9 cellular contexts compared by ENCODE assay signal in genomic region chr1:171817511-171818265, GRCh38. TPM values are rescaled to one million over a fixed set of nuclear protein-coding genes. Genes with fewer than 3 reads are reported as not detected.
DNase-seq lines count a peak whose midpoint lies in the region; ATAC-seq and TF ChIP-seq lines count a peak whose summit lies in the region.
"Had no signal": no experiment of that assay in that cellular context is flagged by ENCODE, and none has a peak within 500 bp of the region (broad histone marks: within the 10 kb centered on the region; RNA-seq: fewer than 3 reads in every experiment).

No MANE protein-coding gene starts in this region.

- TF ChIP-seq CTCF in chondrocyte (IDR thresholded peaks at IDR 0.05) (no peak), thyroid gland (IDR thresholded peaks at IDR 0.05) (no peak)

- no peak overlapping the region for H3K4me3 Mint-ChIP-seq in chondrocyte (ENCODE audit: unreplicated experiment)
- H3K4me3 Mint-ChIP-seq: memory B cell had no signal

- no peak for TF ChIP-seq POLR2A in thyroid gland (IDR thresholded peaks at IDR 0.05)

- H3K27me3 ChIP-seq in thyroid gland, result no peaks in the 10 kb centered on the region

- H3K4me1 ChIP-seq in thyroid gland, result peaks cover 0 to 14% of the 10 kb centered on the region in 2 donors

- WGBS in thyroid gland, 2 donors, result 33 to 48% methylated on average over 3 of the region's 3 CpGs

- intact Hi-C loops in thyroid gland (cut with DNase I), result no loop called here

- no peaks in the 10 kb centered on the region for H3K36me3 Mint-ChIP-seq in chondrocyte (ENCODE audit: low read depth)

- DNase-seq in SHP77 (lab: John Stamatoyannopoulos, UW), result peak; percentile 35 to 70
- DNase-seq in chondrocyte (ENCODE audit: low spot score), result no peak
- DNase-seq in pons (ENCODE audit: low spot score), result peak; percentile 83
- DNase-seq in NCI-H187 (lab: John Stamatoyannopoulos, UW), result no peak
- no peak for DNase-seq in thyroid gland
- DNase-seq in GM19240 (ENCODE audit: insufficient read length, low spot score), result no peak

- H3K36me3 ChIP-seq in thyroid gland, result no peaks in the 10 kb centered on the region

- H3K27me3 Mint-ChIP-seq in chondrocyte (ENCODE audit: low read depth), result no peaks in the 10 kb centered on the region
- H3K27me3 Mint-ChIP-seq: memory B cell had no signal

- no peaks in the 10 kb centered on the region for H3K9me3 ChIP-seq in thyroid gland

- no peak overlapping the region for H3K4me3 ChIP-seq in thyroid gland (replicated peaks in 1 of 3)

- ATAC-seq in GM18858 (IDR thresholded peaks at IDR 0.05; ENCODE audit: unreplicated experiment) (peak; percentile 72), HG02884 (IDR thresholded peaks at IDR 0.05; ENCODE audit: unreplicated experiment) (peak; percentile 86)

- peaks cover 7% of the 10 kb centered on the region for H3K4me1 Mint-ChIP-seq in chondrocyte (ENCODE audit: low read depth)
- H3K4me1 Mint-ChIP-seq: memory B cell had no signal

- H3K27ac ChIP-seq in thyroid gland, result no peak overlapping the region

- H3K9me3 Mint-ChIP-seq in chondrocyte (ENCODE audit: low read depth), result no peaks in the 10 kb centered on the region
- H3K9me3 Mint-ChIP-seq: memory B cell had no signal

- peak overlapping the region; percentile 19 for H3K27ac Mint-ChIP-seq in chondrocyte (ENCODE audit: unreplicated experiment)
- H3K27ac Mint-ChIP-seq: memory B cell had no signal

RNA-seq across cellular contexts. Expression of gene DNM3, which starts 23.6 kb away (rescaled TPM):
- total RNA-seq in chondrocyte (11.7 to 23.7 TPM (median 12.4 TPM) in 3 replicates), thyroid gland (10 to 100 TPM in 2 of 4 donors, 1 to 10 TPM in 2; 9.0 to 13.6 (median 10.8) TPM)

RNA-seq across cellular contexts. Expression of gene METTL13, which starts 36.2 kb away (rescaled TPM):
- 17.2 to 21.7 TPM (median 21.4 TPM) in 3 replicates for total RNA-seq in chondrocyte
- total RNA-seq in thyroid gland, result 10 to 100 TPM; 19.9 to 23.8 (median 22.7) TPM

Comparison
In these comparisons a context has a peak if more than half of its experiments do, and no peak if none do; other contexts are left out.
1. DNase-seq: peak in SHP77 (2 of 2) and pons (single experiment); none in chondrocyte (single experiment), NCI-H187 (0 of 2), thyroid gland (0 of 2) and GM19240 (single experiment).